In the genomic region with DNA sequence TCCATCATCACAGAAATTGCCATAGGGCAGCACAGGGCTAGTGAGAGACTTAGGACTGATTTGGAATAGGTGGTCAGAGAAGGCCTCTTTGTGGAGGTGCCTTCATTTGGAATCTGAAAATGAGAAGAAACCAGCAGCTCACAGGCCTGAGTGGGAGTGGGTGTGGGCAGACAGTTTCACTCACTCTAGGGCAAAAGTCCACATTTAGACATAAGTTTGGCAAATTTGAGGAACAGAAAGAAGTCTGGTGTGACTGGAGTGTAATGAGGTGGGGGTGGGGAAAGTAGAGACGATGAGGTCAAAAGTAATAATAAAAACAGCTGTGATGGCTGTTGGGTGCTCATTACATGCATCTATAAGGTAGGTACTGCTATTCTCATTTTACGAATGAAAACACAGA, we compare ENCODE assay signal across 10 cellular contexts. TPM values are rescaled to one million over a fixed set of nuclear protein-coding genes. Genes with fewer than 3 reads are reported as not detected.
A peak's percentile ranks its signal among the peaks of the same experiment; 100 is the strongest.
DNase-seq lines count a peak whose midpoint lies in the region; ATAC-seq and TF ChIP-seq lines count a peak whose summit lies in the region.
"Had no signal": no experiment of that assay in that cellular context is flagged by ENCODE, and none has a peak within 500 bp of the region (broad histone marks: within the 10 kb centered on the region; RNA-seq: fewer than 3 reads in every experiment).

No MANE protein-coding gene starts in this region.

- H3K4me1 Mint-ChIP-seq in activated CD8-positive, alpha-beta T cell treated with anti-CD3 and anti-CD28 coated beads, Interleukin-2, amount 10 ng/mL, durations not matched to agents 7 days and 5 days (ENCODE audit: low read depth): peaks cover 19% of the 10 kb centered on the region

- H3K4me2 ChIP-seq in DOHH2 (ENCODE audit: low read length): peak overlapping the region; percentile 57

- DNase-seq in caudate nucleus (lab: John Stamatoyannopoulos, UW) (peak in 2 of 61 donors; percentile 9), NCI-H2029 (lab: John Stamatoyannopoulos, UW) (no peak), esophagus squamous epithelium (lab: John Stamatoyannopoulos, UW) (no peak), H4 (ENCODE audit: low spot score) (no peak)
- DNase-seq in activated CD8-positive, alpha-beta T cell treated with anti-CD3 and anti-CD28 coated beads, Interleukin-2, amount 10 ng/mL, durations not matched to agents 7 days and 5 days: no peak
- DNase-seq: kidney had no signal

- CTCF ChIA-PET in activated CD8-positive, alpha-beta T cell treated with anti-CD3 and anti-CD28 coated beads, Interleukin-2, amount 10 ng/mL, durations not matched to agents 7 days and 5 days (lab: Charles Lee): interaction anchor here (1.6 to 2.6 kb wide), 2 partner anchors 46 to 75 kb away, joined by 3 to 7 read pairs; no protein-coding TSS in a partner anchor

- 83 to 87% methylated on average over 2 of the region's 2 CpGs for WGBS in esophagus squamous epithelium, 2 donors

- H3K4me3 Mint-ChIP-seq in activated CD8-positive, alpha-beta T cell treated with anti-CD3 and anti-CD28 coated beads, Interleukin-2, amount 10 ng/mL, durations not matched to agents 7 days and 5 days: no peak overlapping the region

- POLR2A ChIA-PET in activated CD8-positive, alpha-beta T cell treated with anti-CD3 and anti-CD28 coated beads, Interleukin-2, amount 10 ng/mL, durations not matched to agents 7 days and 5 days (lab: Charles Lee): no interaction called here

- TF ChIP-seq CTCF in DOHH2 (IDR thresholded peaks at IDR 0.05; ENCODE audit: low read depth, low read length, poor library complexity, severe bottlenecking) (no peak), esophagus squamous epithelium (IDR thresholded peaks at IDR 0.05) (no peak)

- peaks cover 26% of the 10 kb centered on the region for H3F3A ChIP-seq in DOHH2 (ENCODE audit: control insufficient read depth, insufficient read depth)

- H3K9me2 ChIP-seq in DOHH2 (replicated peaks; ENCODE audit: control insufficient read depth, low read length): no peaks in the 10 kb centered on the region

- peak; percentile 39 for ATAC-seq in GM19463 (IDR thresholded peaks at IDR 0.05; ENCODE audit: unreplicated experiment)
- peak; percentile 55 for ATAC-seq in HG03135 (IDR thresholded peaks at IDR 0.05; ENCODE audit: unreplicated experiment)
- ATAC-seq in activated CD8-positive, alpha-beta T cell treated with anti-CD3 and anti-CD28 coated beads, Interleukin-2, amount 10 ng/mL, durations not matched to agents 7 days and 5 days: no peak

- peaks cover 93% of the 10 kb centered on the region for H3K4me1 ChIP-seq in DOHH2 (ENCODE audit: control insufficient read depth, low read length)
- peaks cover 15 to 73% (median 19%) of the 10 kb centered on the region in 3 donors for H3K4me1 ChIP-seq in esophagus squamous epithelium

- intact Hi-C loops in esophagus squamous epithelium (cut with DNase I): no loop called here

- H4K20me1 ChIP-seq in DOHH2 (ENCODE audit: control insufficient read depth, insufficient read depth, low read depth, low read length): no peaks in the 10 kb centered on the region

- no peaks in the 10 kb centered on the region for H3K79me2 ChIP-seq in DOHH2 (ENCODE audit: control insufficient read depth, low read length)

- no peaks in the 10 kb centered on the region for H3K9me3 Mint-ChIP-seq in activated CD8-positive, alpha-beta T cell treated with anti-CD3 and anti-CD28 coated beads, Interleukin-2, amount 10 ng/mL, durations not matched to agents 7 days and 5 days (ENCODE audit: insufficient read depth)

- H3K27me3 ChIP-seq in DOHH2 (ENCODE audit: control insufficient read depth, low read length) (no peaks in the 10 kb centered on the region), esophagus squamous epithelium (no peaks in the 10 kb centered on the region)

- TF ChIP-seq POLR2A in esophagus squamous epithelium (IDR thresholded peaks at IDR 0.05): no peak

- H3K27ac ChIP-seq in DOHH2 (ENCODE audit: low read depth, low read length) (peak overlapping the region; percentile 63), caudate nucleus (ENCODE audit: low read depth, low read length) (peak overlapping the region; percentile 26), esophagus squamous epithelium (no peak overlapping the region)

- peak overlapping the region; percentile 43 for H3K4me3 ChIP-seq in DOHH2 (ENCODE audit: low read length)
- no peak overlapping the region for H3K4me3 ChIP-seq in esophagus squamous epithelium
- H3K4me3 ChIP-seq: K562 had no signal

- H3K27ac Mint-ChIP-seq in activated CD8-positive, alpha-beta T cell treated with anti-CD3 and anti-CD28 coated beads, Interleukin-2, amount 10 ng/mL, durations not matched to agents 7 days and 5 days: no peak overlapping the region

- H3K36me3 Mint-ChIP-seq in activated CD8-positive, alpha-beta T cell treated with anti-CD3 and anti-CD28 coated beads, Interleukin-2, amount 10 ng/mL, durations not matched to agents 7 days and 5 days (ENCODE audit: low read depth): no peaks in the 10 kb centered on the region

- no peaks in the 10 kb centered on the region for H3K9me3 ChIP-seq in DOHH2 (ENCODE audit: control insufficient read depth, insufficient read depth, low read length)
- H3K9me3 ChIP-seq in esophagus squamous epithelium: no peaks in the 10 kb centered on the region

- peaks cover 8% of the 10 kb centered on the region; the same call in 1 of the 2 replicates for H3K36me3 ChIP-seq in DOHH2 (ENCODE audit: control insufficient read depth, low read length)
- no peaks in the 10 kb centered on the region for H3K36me3 ChIP-seq in esophagus squamous epithelium

- peaks cover 3% of the 10 kb centered on the region for H3K27me3 Mint-ChIP-seq in activated CD8-positive, alpha-beta T cell treated with anti-CD3 and anti-CD28 coated beads, Interleukin-2, amount 10 ng/mL, durations not matched to agents 7 days and 5 days (ENCODE audit: low read depth)

RNA-seq across cellular contexts. Expression of gene BCAR3, which starts 22.4 kb away (rescaled TPM):
- total RNA-seq in esophagus squamous epithelium: 10 to 100 TPM in 1 of 4 donors, 1 to 10 TPM in 3; 6.9 to 17.5 (median 9.4) TPM
- 21.8 and 23.7 TPM in 2 replicates for total RNA-seq in H4 (2014; rRNA removed; shearing (Covaris generic))
- under 1 TPM; 0.44 to 0.79 TPM for total RNA-seq in activated CD8-positive, alpha-beta T cell treated with anti-CD3 and anti-CD28 coated beads, Interleukin-2, amount 10 ng/mL, durations not matched to agents 7 days and 5 days

Comparison
In these comparisons a context has a peak if more than half of its experiments do, and no peak if none do; other contexts are left out.
1. H3K27ac ChIP-seq: peak in DOHH2 (single experiment) and caudate nucleus (single experiment); none in esophagus squamous epithelium (0 of 4).
2. RNA of gene BCAR3, which starts 22.4 kb away (total RNA-seq): 21.8 to 23.7 TPM in H4 and 6.9 to 17.5 TPM in esophagus squamous epithelium; 0.44 to 0.79 TPM in activated CD8-positive, alpha-beta T cell treated with anti-CD3 and anti-CD28 coated beads, Interleukin-2, amount 10 ng/mL, durations not matched to agents 7 days and 5 days; every median in the first group is over 4 times any median in the second.